ENCODE assay signal across 2 cellular contexts in genomic region chr3:185942396-185942795, GRCh38.
TF ChIP-seq lines count a peak whose summit lies in the region.

No MANE protein-coding gene starts in this region.

TF ChIP-seq in HepG2, 621 proteins besides CTCF, POLR2A, EP300 and RAD21:
- TF ChIP-seq RCOR2 (CRISPR knock-in tag; IDR thresholded peaks at IDR 0.05) (no peak), GATAD1 (CRISPR knock-in tag; IDR thresholded peaks at IDR 0.05) (no peak), SMYD3 (CRISPR knock-in tag; IDR thresholded peaks at IDR 0.05) (no peak), HNRNPLL (IDR thresholded peaks at IDR 0.05; ENCODE audit: low read depth, low read length, poor library complexity, severe bottlenecking) (no peak), ATF6 (CRISPR knock-in tag; conservative IDR thresholded peaks at IDR 0.05) (no peak), GTF3A (CRISPR knock-in tag; conservative IDR thresholded peaks at IDR 0.05) (no peak), ZFP82 (CRISPR knock-in tag; IDR thresholded peaks at IDR 0.05; ENCODE audit: borderline replicate concordance) (no peak), NAIF1 (CRISPR knock-in tag; IDR thresholded peaks at IDR 0.05; ENCODE audit: borderline replicate concordance) (no peak), DPF2 (CRISPR knock-in tag; IDR thresholded peaks at IDR 0.05; ENCODE audit: borderline replicate concordance, low read depth) (no peak)

TF ChIP-seq in WTC11, 78 proteins besides CTCF, POLR2A, EP300 and RAD21:
- no peak for TF ChIP-seq ZMAT4 (CRISPR knock-in tag; IDR thresholded peaks at IDR 0.05)
- TF ChIP-seq ATF6 (CRISPR knock-in tag; IDR thresholded peaks at IDR 0.05): no peak
- TF ChIP-seq MYBL2 (CRISPR knock-in tag; IDR thresholded peaks at IDR 0.05): no peak
- no peak for TF ChIP-seq ZBTB21 (CRISPR knock-in tag; IDR thresholded peaks at IDR 0.05; ENCODE audit: borderline replicate concordance)
- no peak for TF ChIP-seq IRF2 (CRISPR knock-in tag; IDR thresholded peaks at IDR 0.05; ENCODE audit: borderline replicate concordance, low read depth)
- TF ChIP-seq RORB (CRISPR knock-in tag; IDR thresholded peaks at IDR 0.05): no peak
- TF ChIP-seq HMGA2 (CRISPR knock-in tag; IDR thresholded peaks at IDR 0.05): no peak
- no peak for TF ChIP-seq ZNF416 (CRISPR knock-in tag; IDR thresholded peaks at IDR 0.05)
- no peak for TF ChIP-seq MLX (CRISPR knock-in tag; IDR thresholded peaks at IDR 0.05)
- TF ChIP-seq GTF2I (CRISPR knock-in tag; conservative IDR thresholded peaks at IDR 0.05): no peak
- TF ChIP-seq SP1 (CRISPR knock-in tag; conservative IDR thresholded peaks at IDR 0.05): no peak
- no peak for TF ChIP-seq FOXK1 (CRISPR knock-in tag; IDR thresholded peaks at IDR 0.05)
- TF ChIP-seq USF2 (CRISPR knock-in tag; IDR thresholded peaks at IDR 0.05): no peak
- no peak for TF ChIP-seq ATF1 (CRISPR knock-in tag; IDR thresholded peaks at IDR 0.05)
- TF ChIP-seq IRF1 (CRISPR knock-in tag; IDR thresholded peaks at IDR 0.05): no peak
- TF ChIP-seq JUN (CRISPR knock-in tag; IDR thresholded peaks at IDR 0.05): no peak
- no peak for TF ChIP-seq GRHL2 (CRISPR knock-in tag; IDR thresholded peaks at IDR 0.05; ENCODE audit: insufficient replicate concordance, severe bottlenecking)
- no peak for TF ChIP-seq ZNF263 (CRISPR knock-in tag; IDR thresholded peaks at IDR 0.05; ENCODE audit: low read depth)
